ENCODE assay signal across 10 cellular contexts in genomic region chr2:85851253-85851955, GRCh38. TPM values are rescaled to one million over a fixed set of nuclear protein-coding genes. Genes with fewer than 3 reads are reported as not detected.
DNase-seq lines count a peak whose midpoint lies in the region; ATAC-seq, FAIRE-seq and TF ChIP-seq lines count a peak whose summit lies in the region.
"Had no signal": no experiment of that assay in that cellular context is flagged by ENCODE, and none has a peak within 500 bp of the region (broad histone marks: within the 10 kb centered on the region; RNA-seq: fewer than 3 reads in every experiment).

No MANE protein-coding gene starts in this region.

- H3K9me3 ChIP-seq in PC-9 (ENCODE audit: insufficient read depth, low read depth) = no peaks in the 10 kb centered on the region

- H3K27me3 ChIP-seq in PC-9 (ENCODE audit: insufficient read depth, low read depth) = no peaks in the 10 kb centered on the region
- H3K27me3 ChIP-seq: cardiac muscle cell had no signal

- no peaks in the 10 kb centered on the region; the same call in none of the 2 replicates for H3K36me3 ChIP-seq in PC-9 (ENCODE audit: low read depth)
- H3K36me3 ChIP-seq: cardiac muscle cell had no signal

- peak overlapping the region; percentile 71 for H3K4me3 Mint-ChIP-seq in activated T-cell treated with anti-CD3 and anti-CD28 coated beads, Interleukin-2, amount 50 U/mL, for 24 hours
- H3K4me3 Mint-ChIP-seq in stimulated activated effector memory CD8-positive, alpha-beta T cell treated with anti-CD3 and anti-CD28 coated beads, Interleukin-12 subunit alpha, Interleukin-12 subunit beta, amount 100 ng/mL, for 72 hours = peak overlapping the region; percentile 74
- H3K4me3 Mint-ChIP-seq: mesothelial cell of epicardium had no signal

- intact Hi-C loops in PC-9 (cut with micrococcal nuclease; ENCODE audit: unreplicated experiment) = no loop called here

- no peaks in the 10 kb centered on the region for H3K4me1 ChIP-seq in PC-9 (replicated peaks; ENCODE audit: insufficient read depth)

- FAIRE-seq in GM19239 (lab: Jason Lieb, UNC) = peak; percentile 8

- BruUV-seq in PC-9 (replicated peaks; lab: Mats Ljungman, UMichigan) = no TSS peak

- H3K4me1 Mint-ChIP-seq in activated T-cell treated with anti-CD3 and anti-CD28 coated beads, Interleukin-2, amount 50 U/mL, for 24 hours (ENCODE audit: low read depth) = peaks cover 80% of the 10 kb centered on the region
- H3K4me1 Mint-ChIP-seq in stimulated activated effector memory CD8-positive, alpha-beta T cell treated with anti-CD3 and anti-CD28 coated beads, Interleukin-12 subunit alpha, Interleukin-12 subunit beta, amount 100 ng/mL, for 72 hours = peaks cover 83% of the 10 kb centered on the region

- H3K27me3 Mint-ChIP-seq in activated T-cell treated with anti-CD3 and anti-CD28 coated beads, Interleukin-2, amount 50 U/mL, for 24 hours = no peaks in the 10 kb centered on the region

- TF ChIP-seq CTCF in PC-9 (conservative IDR thresholded peaks at IDR 0.05) = no peak

- H3K9me2 ChIP-seq in PC-9 (ENCODE audit: insufficient read depth) = no peaks in the 10 kb centered on the region

- ATAC-seq in stimulated activated effector memory CD8-positive, alpha-beta T cell treated with anti-CD3 and anti-CD28 coated beads, Interleukin-12 subunit alpha, Interleukin-12 subunit beta, amount 100 ng/mL, for 72 hours = peak; percentile 36
- ATAC-seq in HG03342 (IDR thresholded peaks at IDR 0.05; ENCODE audit: unreplicated experiment) (no peak), HG03469 (IDR thresholded peaks at IDR 0.05; ENCODE audit: unreplicated experiment) (no peak)

- no peak overlapping the region for H3K27ac ChIP-seq in PC-9
- H3K27ac ChIP-seq: cardiac muscle cell had no signal

- POLR2A ChIA-PET in PC-9 (lab: Charles Lee; ENCODE audit: unreplicated experiment) = no interaction called here

- H3K79me2 ChIP-seq in PC-9 (ENCODE audit: low read depth) = no peaks in the 10 kb centered on the region

- H4K20me1 ChIP-seq in PC-9 (ENCODE audit: insufficient read depth) = no peaks in the 10 kb centered on the region

- H3K36me3 Mint-ChIP-seq in activated T-cell treated with anti-CD3 and anti-CD28 coated beads, Interleukin-2, amount 50 U/mL, for 24 hours (ENCODE audit: low read depth) = peaks cover 38% of the 10 kb centered on the region
- peaks cover 22% of the 10 kb centered on the region for H3K36me3 Mint-ChIP-seq in stimulated activated effector memory CD8-positive, alpha-beta T cell treated with anti-CD3 and anti-CD28 coated beads, Interleukin-12 subunit alpha, Interleukin-12 subunit beta, amount 100 ng/mL, for 72 hours

- DNase-seq in GM19239 (ENCODE audit: insufficient read length, low spot score) = no peak
- peak; percentile 65 for DNase-seq in activated T-cell treated with anti-CD3 and anti-CD28 coated beads, Interleukin-2, amount 50 U/mL, for 24 hours
- peak; percentile 70 for DNase-seq in globus pallidus (ENCODE audit: low spot score)
- DNase-seq in stimulated activated effector memory CD8-positive, alpha-beta T cell treated with anti-CD3 and anti-CD28 coated beads, Interleukin-12 subunit alpha, Interleukin-12 subunit beta, amount 100 ng/mL, for 72 hours (ENCODE audit: low spot score in 2 of 2) = peak in 1 of 2 donors; percentile 63
- DNase-seq in COLO829 (ENCODE audit: low spot score) = no peak
- no peak for DNase-seq in PC-9

- CTCF ChIA-PET in PC-9 (lab: Charles Lee) = no interaction called here

- peak overlapping the region; percentile 97 for H3K27ac Mint-ChIP-seq in activated T-cell treated with anti-CD3 and anti-CD28 coated beads, Interleukin-2, amount 50 U/mL, for 24 hours
- H3K27ac Mint-ChIP-seq in stimulated activated effector memory CD8-positive, alpha-beta T cell treated with anti-CD3 and anti-CD28 coated beads, Interleukin-12 subunit alpha, Interleukin-12 subunit beta, amount 100 ng/mL, for 72 hours = peak overlapping the region; percentile 97
- H3K27ac Mint-ChIP-seq: mesothelial cell of epicardium had no signal

- no peak overlapping the region for H2AFZ ChIP-seq in PC-9

- H3K4me3 ChIP-seq in PC-9 = no peak overlapping the region
- H3K4me3 ChIP-seq: cardiac muscle cell had no signal

- H3F3A ChIP-seq in PC-9 (ENCODE audit: insufficient read depth, low read depth) = no peaks in the 10 kb centered on the region

- peaks cover 10% of the 10 kb centered on the region for H3K9me3 Mint-ChIP-seq in activated T-cell treated with anti-CD3 and anti-CD28 coated beads, Interleukin-2, amount 50 U/mL, for 24 hours
- H3K9me3 Mint-ChIP-seq in stimulated activated effector memory CD8-positive, alpha-beta T cell treated with anti-CD3 and anti-CD28 coated beads, Interleukin-12 subunit alpha, Interleukin-12 subunit beta, amount 100 ng/mL, for 72 hours = peaks cover 3% of the 10 kb centered on the region
- H3K9me3 Mint-ChIP-seq: mesothelial cell of epicardium had no signal

- no peak overlapping the region for H3K4me2 ChIP-seq in PC-9

RNA-seq across cellular contexts. Expression of gene ST3GAL5, which starts 37.4 kb away (rescaled TPM):
- 5.9 and 7.2 TPM in 2 replicates for total RNA-seq in PC-9 (2021)

Comparison
In these comparisons a context has a peak if more than half of its experiments do, and no peak if none do; other contexts are left out.
1. DNase-seq: peak in activated T-cell treated with anti-CD3 and anti-CD28 coated beads, Interleukin-2, amount 50 U/mL, for 24 hours (single experiment) and globus pallidus (single experiment); none in GM19239 (single experiment), COLO829 (single experiment) and PC-9 (0 of 2).